In genomic region chr7:127935847-127936376, GRCh38 we compare ENCODE assay signal across 27 cellular contexts.
DNase-seq lines count a peak whose midpoint lies in the region; ATAC-seq, FAIRE-seq and TF ChIP-seq lines count a peak whose summit lies in the region.
"Had no signal": no experiment of that assay in that cellular context is flagged by ENCODE, and none has a peak within 500 bp of the region (broad histone marks: within the 10 kb centered on the region; RNA-seq: fewer than 3 reads in every experiment).

No MANE protein-coding gene starts in this region.

- no peak overlapping the region for H3K4me3 ChIP-seq in pancreas
- H3K4me3 ChIP-seq in gastroesophageal sphincter = no peak overlapping the region
- H3K4me3 ChIP-seq: cardiac muscle cell, sigmoid colon, tibial nerve had no signal

- no peak overlapping the region for H3K4me3 Mint-ChIP-seq in activated naive CD4-positive, alpha-beta T cell treated with anti-CD3 and anti-CD28 coated beads for 36 hours
- H3K4me3 Mint-ChIP-seq: activated CD4-positive, alpha-beta T cell treated with anti-CD3 and anti-CD28 coated beads, Interleukin-2, amount 10 ng/mL, durations not matched to agents 24 days and 14 days; CD8-positive, alpha-beta T cell; neural crest cell; stimulated activated naive CD8-positive, alpha-beta T cell treated with anti-CD3 and anti-CD28 coated beads, Interleukin-15, amount 100 ng/mL, for 72 hours had no signal

- H3K27me3 ChIP-seq in pancreas (no peaks in the 10 kb centered on the region), gastroesophageal sphincter (no peaks in the 10 kb centered on the region)
- H3K27me3 ChIP-seq: cardiac muscle cell, sigmoid colon, tibial nerve had no signal

- peaks cover 21% of the 10 kb centered on the region for H3K36me3 Mint-ChIP-seq in activated naive CD4-positive, alpha-beta T cell treated with anti-CD3 and anti-CD28 coated beads for 36 hours (ENCODE audit: low read depth)

- no peak for TF ChIP-seq CTCF in pancreas (IDR thresholded peaks at IDR 0.05)
- no peak for TF ChIP-seq CTCF in gastroesophageal sphincter (IDR thresholded peaks at IDR 0.05)

- TF ChIP-seq POLR2A in GM12891 (IDR thresholded peaks at IDR 0.05; ENCODE audit: low read depth, low read length) (no peak), gastroesophageal sphincter (IDR thresholded peaks at IDR 0.05) (no peak)

- peaks cover 0 to 3% (median 0%) of the 10 kb centered on the region in 3 donors for H3K36me3 ChIP-seq in pancreas
- H3K36me3 ChIP-seq in gastroesophageal sphincter = peaks cover 0 to 15% of the 10 kb centered on the region in 2 donors
- H3K36me3 ChIP-seq: cardiac muscle cell, sigmoid colon had no signal

- H3K9me3 ChIP-seq in pancreas (no peaks in the 10 kb centered on the region), gastroesophageal sphincter (no peaks in the 10 kb centered on the region)
- H3K9me3 ChIP-seq: sigmoid colon, tibial nerve had no signal

- no peak for TF ChIP-seq EP300 in gastroesophageal sphincter (IDR thresholded peaks at IDR 0.05)

- DNase-seq in GM12891 (ENCODE audit: insufficient read length, low spot score) = no peak
- DNase-seq in NCI-H524 treated with DMSO at 0.1 percent for 48 hours (lab: John Stamatoyannopoulos, UW) = peak; percentile 95
- no peak for DNase-seq in pancreas
- DNase-seq in activated naive CD4-positive, alpha-beta T cell treated with anti-CD3 and anti-CD28 coated beads for 36 hours = no peak
- DNase-seq in DMS153 (lab: John Stamatoyannopoulos, UW) = no peak
- DNase-seq: activated CD4-positive, alpha-beta T cell treated with anti-CD3 and anti-CD28 coated beads, Interleukin-2, amount 10 ng/mL, durations not matched to agents 24 days and 14 days; activated naive CD4-positive, alpha-beta T cell treated with Interleukin-2 at 50 U/mL for 16 hours; activated T-cell treated with anti-CD3 and anti-CD28 coated beads, Interleukin-2, amount 50 U/mL, for 48 hours; aorta; CD8-positive, alpha-beta T cell; DND-41; H7; NCI-H1092 treated with DMSO at 0.1 percent for 48 hours; NCI-H2029; NCI-H226; NK-92 treated with Interleukin-12 subunit alpha and Interleukin-12 subunit beta, amount 100 ng/mL, for 24 hours; posterior cingulate gyrus; sigmoid colon; stimulated activated naive CD8-positive, alpha-beta T cell treated with anti-CD3 and anti-CD28 coated beads, Interleukin-15, amount 100 ng/mL, for 72 hours had no signal

- H3K4me1 ChIP-seq in pancreas = peaks cover 0 to 2% (median 0%) of the 10 kb centered on the region in 3 donors
- no peaks in the 10 kb centered on the region for H3K4me1 ChIP-seq in gastroesophageal sphincter

- H3K27ac ChIP-seq in angular gyrus (ENCODE audit: low read depth, low read length) (peak overlapping the region; percentile 10), pancreas (no peak overlapping the region), gastroesophageal sphincter (no peak overlapping the region)
- H3K27ac ChIP-seq: cardiac muscle cell, sigmoid colon, tibial nerve had no signal

- FAIRE-seq in GM12891 (lab: Jason Lieb, UNC) (no peak), pancreas (lab: Jason Lieb, UNC) (no peak)
- FAIRE-seq: GM12892, islet of Langerhans, RCC 7860 had no signal

- intact Hi-C loops in pancreas (cut with DNase I) = no loop called here
- intact Hi-C loops in activated naive CD4-positive, alpha-beta T cell treated with anti-CD3 and anti-CD28 coated beads for 36 hours (cut with micrococcal nuclease) = no loop called here

- peak in 3 of 4 donors; percentile 35 to 69 (median 62) for ATAC-seq in pancreas
- ATAC-seq in gastroesophageal sphincter = no peak
- ATAC-seq: CD8-positive, alpha-beta T cell; stimulated activated naive CD8-positive, alpha-beta T cell treated with anti-CD3 and anti-CD28 coated beads, Interleukin-15, amount 100 ng/mL, for 72 hours had no signal

- 47 to 51% methylated on average over 6 of the region's 6 CpGs for WGBS in pancreas, 2 donors
- WGBS in gastroesophageal sphincter (ENCODE audit: low coverage in 1 of 2), 2 donors = 71 to 85% methylated on average over 3 to 5 of the region's 6 CpGs

- no peak overlapping the region for H3K27ac Mint-ChIP-seq in activated naive CD4-positive, alpha-beta T cell treated with anti-CD3 and anti-CD28 coated beads for 36 hours
- H3K27ac Mint-ChIP-seq: CD8-positive, alpha-beta T cell; stimulated activated naive CD8-positive, alpha-beta T cell treated with anti-CD3 and anti-CD28 coated beads, Interleukin-15, amount 100 ng/mL, for 72 hours had no signal

- CTCF ChIA-PET in activated naive CD4-positive, alpha-beta T cell treated with anti-CD3 and anti-CD28 coated beads for 36 hours (lab: Charles Lee) = no interaction called here

- peaks cover 3% of the 10 kb centered on the region for H3K4me1 Mint-ChIP-seq in activated naive CD4-positive, alpha-beta T cell treated with anti-CD3 and anti-CD28 coated beads for 36 hours (ENCODE audit: low read depth)

- no peaks in the 10 kb centered on the region for H3K9me3 Mint-ChIP-seq in activated naive CD4-positive, alpha-beta T cell treated with anti-CD3 and anti-CD28 coated beads for 36 hours
- H3K9me3 Mint-ChIP-seq: activated CD4-positive, alpha-beta T cell treated with anti-CD3 and anti-CD28 coated beads, Interleukin-2, amount 10 ng/mL, durations not matched to agents 24 days and 14 days; CD8-positive, alpha-beta T cell; stimulated activated naive CD8-positive, alpha-beta T cell treated with anti-CD3 and anti-CD28 coated beads, Interleukin-15, amount 100 ng/mL, for 72 hours had no signal

- no peaks in the 10 kb centered on the region for H3K27me3 Mint-ChIP-seq in activated naive CD4-positive, alpha-beta T cell treated with anti-CD3 and anti-CD28 coated beads for 36 hours (ENCODE audit: low read depth)
- H3K27me3 Mint-ChIP-seq: activated CD4-positive, alpha-beta T cell treated with anti-CD3 and anti-CD28 coated beads, Interleukin-2, amount 10 ng/mL, durations not matched to agents 24 days and 14 days; stimulated activated naive CD8-positive, alpha-beta T cell treated with anti-CD3 and anti-CD28 coated beads, Interleukin-15, amount 100 ng/mL, for 72 hours had no signal

TF ChIP-seq in GM12891, 5 proteins besides CTCF, POLR2A, EP300 and RAD21:
- peak; percentile 19 for TF ChIP-seq PAX5 (IDR thresholded peaks at IDR 0.05; ENCODE audit: insufficient read depth, low read length, severe bottlenecking)
- no peak for TF ChIP-seq SPI1 (IDR thresholded peaks at IDR 0.05; ENCODE audit: low read depth, low read length)
TF ChIP-seq in GM12891: peak in this region for 1.
